21 cellular contexts compared by ENCODE assay signal in the genomic region with DNA sequence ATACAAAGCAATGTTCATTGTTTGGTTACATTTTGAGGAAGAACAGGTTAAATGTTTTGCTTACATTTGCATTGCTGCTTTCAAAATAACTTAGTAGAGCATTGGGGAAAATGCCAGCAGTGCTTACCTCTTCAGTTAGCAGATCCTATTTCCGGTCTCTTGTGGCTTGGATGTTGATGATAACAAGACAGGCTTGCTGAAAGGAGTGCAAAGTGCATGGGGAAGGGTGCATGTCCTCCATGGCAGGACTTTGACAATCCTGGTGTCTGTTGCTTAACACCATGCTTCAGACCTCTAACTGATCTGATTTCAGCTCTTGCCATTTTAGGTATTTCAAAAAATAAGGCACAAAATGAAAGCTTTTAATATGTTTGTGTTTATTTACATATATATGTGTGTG.
"Had no signal": no experiment of that assay in that cellular context is flagged by ENCODE, and none has a peak within 500 bp of the region (broad histone marks: within the 10 kb centered on the region; RNA-seq: fewer than 3 reads in every experiment).

No MANE protein-coding gene starts in this region.

- H3K4me3 ChIP-seq: ascending aorta, esophagus squamous epithelium, prostate gland, stomach had no signal

- H3K9me3 ChIP-seq: ascending aorta, esophagus squamous epithelium, prostate gland, stomach had no signal

- H3K9me3 Mint-ChIP-seq: activated naive CD4-positive, alpha-beta T cell treated with anti-CD3 and anti-CD28 coated beads, Interleukin-2, amount 50 U/mL, for 24 hours; activated T-cell treated with anti-CD3 and anti-CD28 coated beads, Interleukin-2, amount 50 U/mL, for 72 hours; dendritic cell treated with granulocyte-macrophage colony-stimulating factor and Interleukin-4, amounts not matched to agents 40 ng/mL and 50 ng/mL, for 4 days; stimulated activated effector memory CD8-positive, alpha-beta T cell treated with anti-CD3 and anti-CD28 coated beads, Interleukin-12 subunit alpha, Interleukin-12 subunit beta, amount 100 ng/mL, for 72 hours; type B pancreatic cell had no signal

- H3K27ac Mint-ChIP-seq: activated naive CD4-positive, alpha-beta T cell treated with anti-CD3 and anti-CD28 coated beads, Interleukin-2, amount 50 U/mL, for 24 hours; activated T-cell treated with anti-CD3 and anti-CD28 coated beads, Interleukin-2, amount 50 U/mL, for 72 hours; dendritic cell treated with granulocyte-macrophage colony-stimulating factor and Interleukin-4, amounts not matched to agents 40 ng/mL and 50 ng/mL, for 4 days; stimulated activated effector memory CD8-positive, alpha-beta T cell treated with anti-CD3 and anti-CD28 coated beads, Interleukin-12 subunit alpha, Interleukin-12 subunit beta, amount 100 ng/mL, for 72 hours; type B pancreatic cell had no signal

- H3K4me3 Mint-ChIP-seq: activated naive CD4-positive, alpha-beta T cell treated with anti-CD3 and anti-CD28 coated beads, Interleukin-2, amount 50 U/mL, for 24 hours; activated T-cell treated with anti-CD3 and anti-CD28 coated beads, Interleukin-2, amount 50 U/mL, for 72 hours; dendritic cell treated with granulocyte-macrophage colony-stimulating factor and Interleukin-4, amounts not matched to agents 40 ng/mL and 50 ng/mL, for 4 days; naive B cell; neural crest cell; stimulated activated effector memory CD8-positive, alpha-beta T cell treated with anti-CD3 and anti-CD28 coated beads, Interleukin-12 subunit alpha, Interleukin-12 subunit beta, amount 100 ng/mL, for 72 hours; type B pancreatic cell had no signal

- H3K4me1 ChIP-seq: prostate gland had no signal

- H3K27me3 ChIP-seq: ascending aorta, esophagus squamous epithelium, stomach had no signal

- ATAC-seq: activated T-cell treated with anti-CD3 and anti-CD28 coated beads, Interleukin-2, amount 50 U/mL, for 72 hours; sciatic nerve; stimulated activated effector memory CD8-positive, alpha-beta T cell treated with anti-CD3 and anti-CD28 coated beads, Interleukin-12 subunit alpha, Interleukin-12 subunit beta, amount 100 ng/mL, for 72 hours had no signal

- DNase-seq: activated CD4-positive, alpha-beta T cell treated with anti-CD3 and anti-CD28 coated beads, Interleukin-2, amount 50 U/mL, for 4 hours; activated gamma-delta T cell; activated T-cell treated with anti-CD3 and anti-CD28 coated beads, Interleukin-2, amount 50 U/mL, for 72 hours; effector memory CD4-positive, alpha-beta T cell; esophagus squamous epithelium; hypothalamus; islet precursor cell; naive B cell; stimulated activated CD4-positive, alpha-beta T cell treated with anti-CD3 and anti-CD28 coated beads, Interleukin-4, amount 100 ng/mL, for 24 hours; stomach; T-helper 2 cell; WERI-Rb-1 had no signal

- H3K36me3 Mint-ChIP-seq: activated naive CD4-positive, alpha-beta T cell treated with anti-CD3 and anti-CD28 coated beads, Interleukin-2, amount 50 U/mL, for 24 hours; naive B cell; stimulated activated effector memory CD8-positive, alpha-beta T cell treated with anti-CD3 and anti-CD28 coated beads, Interleukin-12 subunit alpha, Interleukin-12 subunit beta, amount 100 ng/mL, for 72 hours had no signal

- H3K4me1 Mint-ChIP-seq: activated naive CD4-positive, alpha-beta T cell treated with anti-CD3 and anti-CD28 coated beads, Interleukin-2, amount 50 U/mL, for 24 hours; naive B cell; neural crest cell; stimulated activated effector memory CD8-positive, alpha-beta T cell treated with anti-CD3 and anti-CD28 coated beads, Interleukin-12 subunit alpha, Interleukin-12 subunit beta, amount 100 ng/mL, for 72 hours had no signal

- H3K36me3 ChIP-seq: ascending aorta, esophagus squamous epithelium, prostate gland, stomach, WERI-Rb-1 had no signal

- H3K27me3 Mint-ChIP-seq: dendritic cell treated with granulocyte-macrophage colony-stimulating factor and Interleukin-4, amounts not matched to agents 40 ng/mL and 50 ng/mL, for 4 days; type B pancreatic cell had no signal

- FAIRE-seq: endothelial cell of umbilical vein had no signal

- H3K27ac ChIP-seq: ascending aorta, prostate gland, stomach, WERI-Rb-1 had no signal
